8 cellular contexts compared by ENCODE assay signal in genomic region chr17:56976941-56977570, GRCh38. TPM values are rescaled to one million over a fixed set of nuclear protein-coding genes. Genes with fewer than 3 reads are reported as not detected.
DNase-seq lines count a peak whose midpoint lies in the region; ATAC-seq, FAIRE-seq and TF ChIP-seq lines count a peak whose summit lies in the region.

No MANE protein-coding gene starts in this region.

- H3K4me1 Mint-ChIP-seq in activated CD8-positive, alpha-beta T cell treated with anti-CD3 and anti-CD28 coated beads for 36 hours (ENCODE audit: low read depth): peaks cover 18% of the 10 kb centered on the region

- H3K27me3 Mint-ChIP-seq in activated CD8-positive, alpha-beta T cell treated with anti-CD3 and anti-CD28 coated beads for 36 hours: no peaks in the 10 kb centered on the region

- H3K36me3 Mint-ChIP-seq in activated CD8-positive, alpha-beta T cell treated with anti-CD3 and anti-CD28 coated beads for 36 hours (ENCODE audit: low read depth): no peaks in the 10 kb centered on the region

- CTCF ChIA-PET in activated CD8-positive, alpha-beta T cell treated with anti-CD3 and anti-CD28 coated beads for 36 hours (lab: Charles Lee): interaction anchor here (1.1 to 2.3 kb wide), 5 partner anchors 10 to 157 kb away, joined by 3 to 8 read pairs (median 3); partner anchors contain the start of gene COIL

- 0 out of 2 replicates have a peak, but pooled peaks cover 5% of the 10 kb centered on the region for H3K36me3 ChIP-seq in HUES48 (ENCODE audit: control insufficient read depth, insufficient read depth, low read length)
- H3K36me3 ChIP-seq in left ventricle myocardium inferior: peaks cover 11% of the 10 kb centered on the region
- no peaks in the 10 kb centered on the region for H3K36me3 ChIP-seq in small intestine (ENCODE audit: control insufficient read depth in 2 of 2, insufficient read depth in 2 of 2, low read length in 2 of 2)

- H3K27ac ChIP-seq in HUES48 (ENCODE audit: low read depth, low read length) (no peak overlapping the region), left ventricle myocardium inferior (replicated peaks) (peak overlapping the region; percentile 83), skin epidermis (peak overlapping the region in 2 of 21 experiments; percentile 11 to 73), small intestine (ENCODE audit: low read depth in 1 of 2, low read length in 1 of 2) (no peak overlapping the region)

- H3K4me3 Mint-ChIP-seq in activated CD8-positive, alpha-beta T cell treated with anti-CD3 and anti-CD28 coated beads for 36 hours: peak overlapping the region; percentile 59

- H3K27ac Mint-ChIP-seq in activated CD8-positive, alpha-beta T cell treated with anti-CD3 and anti-CD28 coated beads for 36 hours: no peak overlapping the region

- no peak for FAIRE-seq in small intestine (lab: Jason Lieb, UNC)

- H3K4me3 ChIP-seq in HUES48 (ENCODE audit: low read depth, low read length) (peak overlapping the region; percentile 75), left ventricle myocardium inferior (peak overlapping the region; percentile 81), skin epidermis (peak overlapping the region in 5 of 7 experiments; percentile 24 to 55 (median 47)), small intestine (ENCODE audit: low read depth in 1 of 2, low read length in 2 of 2) (no peak overlapping the region)

- H3K27me3 ChIP-seq in HUES48 (ENCODE audit: control insufficient read depth, insufficient read depth, low read length): no peaks in the 10 kb centered on the region
- H3K27me3 ChIP-seq in left ventricle myocardium inferior (ENCODE audit: low read depth): no peaks in the 10 kb centered on the region
- no peaks in the 10 kb centered on the region for H3K27me3 ChIP-seq in small intestine (ENCODE audit: control insufficient read depth in 2 of 2, insufficient read depth in 2 of 2, low read length in 2 of 2)

- no peak for DNase-seq in activated CD8-positive, alpha-beta T cell treated with anti-CD3 and anti-CD28 coated beads for 36 hours
- DNase-seq in left ventricle myocardium inferior (no peak), AG20443 (ENCODE audit: low spot score) (no peak), small intestine (no peak), Ammon's horn (ENCODE audit: low spot score) (no peak)

- intact Hi-C loops in activated CD8-positive, alpha-beta T cell treated with anti-CD3 and anti-CD28 coated beads for 36 hours (cut with micrococcal nuclease): no loop called here
- intact Hi-C loops in left ventricle myocardium inferior (cut with micrococcal nuclease): no loop called here

- H3K4me1 ChIP-seq in HUES48 (ENCODE audit: control insufficient read depth, insufficient read depth, low read length): peaks cover 19% of the 10 kb centered on the region
- peaks cover 30% of the 10 kb centered on the region for H3K4me1 ChIP-seq in left ventricle myocardium inferior
- H3K4me1 ChIP-seq in small intestine (ENCODE audit: control insufficient read depth in 2 of 2, insufficient read depth in 1 of 2, low read depth in 1 of 2, low read length in 1 of 2): peaks cover 0 to 7% of the 10 kb centered on the region in 2 donors

- WGBS in small intestine, 3 donors: 50 to 63% (median 53%) methylated on average over 10 of the region's 10 CpGs

- no peaks in the 10 kb centered on the region for H3K9me3 ChIP-seq in HUES48 (ENCODE audit: control insufficient read depth, insufficient read depth, low read length)
- no peaks in the 10 kb centered on the region for H3K9me3 ChIP-seq in left ventricle myocardium inferior (replicated peaks)
- H3K9me3 ChIP-seq in small intestine (ENCODE audit: control insufficient read depth, low read depth): no peaks in the 10 kb centered on the region

- POLR2A ChIA-PET in activated CD8-positive, alpha-beta T cell treated with anti-CD3 and anti-CD28 coated beads for 36 hours (lab: Charles Lee): interaction anchor here (1.5 to 2.2 kb wide), 2 partner anchors 22 to 63 kb away, joined by 4 to 5 read pairs; partner anchors contain the start of gene TRIM25

- no peak for ATAC-seq in activated CD8-positive, alpha-beta T cell treated with anti-CD3 and anti-CD28 coated beads for 36 hours
- no peak for ATAC-seq in GM18858 (IDR thresholded peaks at IDR 0.05; ENCODE audit: unreplicated experiment)

- no peaks in the 10 kb centered on the region for H3K9me3 Mint-ChIP-seq in activated CD8-positive, alpha-beta T cell treated with anti-CD3 and anti-CD28 coated beads for 36 hours

- H3K9ac ChIP-seq in HUES48 (ENCODE audit: low read depth, low read length): no peak overlapping the region

- no peak for TF ChIP-seq CTCF in activated CD8-positive, alpha-beta T cell treated with anti-CD3 and anti-CD28 coated beads for 36 hours (IDR thresholded peaks at IDR 0.05)
- no peak for TF ChIP-seq CTCF in left ventricle myocardium inferior (IDR thresholded peaks at IDR 0.05; ENCODE audit: borderline replicate concordance)

RNA-seq across cellular contexts. Expression of gene SCPEP1, which starts 0.9 kb away (rescaled TPM):
- 10 to 100 TPM; 16.0 to 17.8 TPM for total RNA-seq in activated CD8-positive, alpha-beta T cell treated with anti-CD3 and anti-CD28 coated beads for 36 hours
- 70.2 TPM for total RNA-seq in left ventricle myocardium inferior
- 10 to 100 TPM; 16.8 to 46.9 (median 29.5) TPM for polyA plus RNA-seq in small intestine

RNA-seq across cellular contexts. Expression of gene COIL, which starts 16.2 kb away (rescaled TPM):
- 10 to 100 TPM; 19.5 to 20.8 TPM for total RNA-seq in activated CD8-positive, alpha-beta T cell treated with anti-CD3 and anti-CD28 coated beads for 36 hours
- 8.2 TPM for total RNA-seq in left ventricle myocardium inferior
- polyA plus RNA-seq in small intestine: 10 to 100 TPM in 2 of 3 donors, 1 to 10 TPM in 1; 8.4 to 11.0 (median 10.9) TPM

Comparison
In these comparisons a context has a peak if more than half of its experiments do, and no peak if none do; other contexts are left out.
1. H3K4me3 ChIP-seq: peak in HUES48 (single experiment), left ventricle myocardium inferior (single experiment) and skin epidermis (5 of 7); none in small intestine (0 of 2).